In the genomic region with DNA sequence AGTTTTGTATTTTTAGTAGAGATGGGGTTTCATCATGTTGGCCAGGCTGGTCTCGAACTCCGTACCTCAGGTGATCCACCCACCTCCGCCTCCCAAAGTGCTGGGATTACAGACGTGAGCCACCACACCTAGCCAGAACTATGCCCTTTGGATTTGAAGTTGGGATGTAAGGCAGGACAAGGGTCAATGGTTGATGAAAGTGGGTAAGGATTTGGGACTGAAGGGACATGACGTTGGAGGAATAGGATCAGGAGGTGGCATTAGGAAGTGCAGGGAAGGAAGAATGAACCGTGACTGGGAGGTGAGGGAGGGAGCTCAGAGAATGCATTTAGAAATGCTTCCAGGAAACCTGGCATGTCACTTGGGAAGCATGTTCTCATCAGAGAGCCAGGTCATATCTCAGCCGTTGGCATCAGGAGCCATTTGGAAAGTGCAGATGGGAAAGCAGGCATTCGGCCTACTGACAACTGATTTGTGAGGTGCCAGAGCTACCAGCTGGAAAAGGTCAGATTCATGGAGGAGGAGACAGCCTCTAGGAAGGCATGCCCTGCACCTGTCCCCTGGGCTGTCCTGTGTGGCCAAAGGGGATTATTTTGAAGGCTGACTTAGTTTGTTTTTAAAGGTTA, we compare ENCODE assay signal across 1 cellular context.
TF ChIP-seq lines count a peak whose summit lies in the region.

No MANE protein-coding gene starts in this region.

TF ChIP-seq in GM23338, 12 proteins besides CTCF, POLR2A, EP300 and RAD21 (continued from another document):
- no peak for TF ChIP-seq NANOG (IDR thresholded peaks at IDR 0.05; ENCODE audit: borderline replicate concordance)
- TF ChIP-seq ZNF331 (CRISPR knock-in tag; IDR thresholded peaks at IDR 0.05; ENCODE audit: low read depth): no peak
- TF ChIP-seq, protein P1, sequence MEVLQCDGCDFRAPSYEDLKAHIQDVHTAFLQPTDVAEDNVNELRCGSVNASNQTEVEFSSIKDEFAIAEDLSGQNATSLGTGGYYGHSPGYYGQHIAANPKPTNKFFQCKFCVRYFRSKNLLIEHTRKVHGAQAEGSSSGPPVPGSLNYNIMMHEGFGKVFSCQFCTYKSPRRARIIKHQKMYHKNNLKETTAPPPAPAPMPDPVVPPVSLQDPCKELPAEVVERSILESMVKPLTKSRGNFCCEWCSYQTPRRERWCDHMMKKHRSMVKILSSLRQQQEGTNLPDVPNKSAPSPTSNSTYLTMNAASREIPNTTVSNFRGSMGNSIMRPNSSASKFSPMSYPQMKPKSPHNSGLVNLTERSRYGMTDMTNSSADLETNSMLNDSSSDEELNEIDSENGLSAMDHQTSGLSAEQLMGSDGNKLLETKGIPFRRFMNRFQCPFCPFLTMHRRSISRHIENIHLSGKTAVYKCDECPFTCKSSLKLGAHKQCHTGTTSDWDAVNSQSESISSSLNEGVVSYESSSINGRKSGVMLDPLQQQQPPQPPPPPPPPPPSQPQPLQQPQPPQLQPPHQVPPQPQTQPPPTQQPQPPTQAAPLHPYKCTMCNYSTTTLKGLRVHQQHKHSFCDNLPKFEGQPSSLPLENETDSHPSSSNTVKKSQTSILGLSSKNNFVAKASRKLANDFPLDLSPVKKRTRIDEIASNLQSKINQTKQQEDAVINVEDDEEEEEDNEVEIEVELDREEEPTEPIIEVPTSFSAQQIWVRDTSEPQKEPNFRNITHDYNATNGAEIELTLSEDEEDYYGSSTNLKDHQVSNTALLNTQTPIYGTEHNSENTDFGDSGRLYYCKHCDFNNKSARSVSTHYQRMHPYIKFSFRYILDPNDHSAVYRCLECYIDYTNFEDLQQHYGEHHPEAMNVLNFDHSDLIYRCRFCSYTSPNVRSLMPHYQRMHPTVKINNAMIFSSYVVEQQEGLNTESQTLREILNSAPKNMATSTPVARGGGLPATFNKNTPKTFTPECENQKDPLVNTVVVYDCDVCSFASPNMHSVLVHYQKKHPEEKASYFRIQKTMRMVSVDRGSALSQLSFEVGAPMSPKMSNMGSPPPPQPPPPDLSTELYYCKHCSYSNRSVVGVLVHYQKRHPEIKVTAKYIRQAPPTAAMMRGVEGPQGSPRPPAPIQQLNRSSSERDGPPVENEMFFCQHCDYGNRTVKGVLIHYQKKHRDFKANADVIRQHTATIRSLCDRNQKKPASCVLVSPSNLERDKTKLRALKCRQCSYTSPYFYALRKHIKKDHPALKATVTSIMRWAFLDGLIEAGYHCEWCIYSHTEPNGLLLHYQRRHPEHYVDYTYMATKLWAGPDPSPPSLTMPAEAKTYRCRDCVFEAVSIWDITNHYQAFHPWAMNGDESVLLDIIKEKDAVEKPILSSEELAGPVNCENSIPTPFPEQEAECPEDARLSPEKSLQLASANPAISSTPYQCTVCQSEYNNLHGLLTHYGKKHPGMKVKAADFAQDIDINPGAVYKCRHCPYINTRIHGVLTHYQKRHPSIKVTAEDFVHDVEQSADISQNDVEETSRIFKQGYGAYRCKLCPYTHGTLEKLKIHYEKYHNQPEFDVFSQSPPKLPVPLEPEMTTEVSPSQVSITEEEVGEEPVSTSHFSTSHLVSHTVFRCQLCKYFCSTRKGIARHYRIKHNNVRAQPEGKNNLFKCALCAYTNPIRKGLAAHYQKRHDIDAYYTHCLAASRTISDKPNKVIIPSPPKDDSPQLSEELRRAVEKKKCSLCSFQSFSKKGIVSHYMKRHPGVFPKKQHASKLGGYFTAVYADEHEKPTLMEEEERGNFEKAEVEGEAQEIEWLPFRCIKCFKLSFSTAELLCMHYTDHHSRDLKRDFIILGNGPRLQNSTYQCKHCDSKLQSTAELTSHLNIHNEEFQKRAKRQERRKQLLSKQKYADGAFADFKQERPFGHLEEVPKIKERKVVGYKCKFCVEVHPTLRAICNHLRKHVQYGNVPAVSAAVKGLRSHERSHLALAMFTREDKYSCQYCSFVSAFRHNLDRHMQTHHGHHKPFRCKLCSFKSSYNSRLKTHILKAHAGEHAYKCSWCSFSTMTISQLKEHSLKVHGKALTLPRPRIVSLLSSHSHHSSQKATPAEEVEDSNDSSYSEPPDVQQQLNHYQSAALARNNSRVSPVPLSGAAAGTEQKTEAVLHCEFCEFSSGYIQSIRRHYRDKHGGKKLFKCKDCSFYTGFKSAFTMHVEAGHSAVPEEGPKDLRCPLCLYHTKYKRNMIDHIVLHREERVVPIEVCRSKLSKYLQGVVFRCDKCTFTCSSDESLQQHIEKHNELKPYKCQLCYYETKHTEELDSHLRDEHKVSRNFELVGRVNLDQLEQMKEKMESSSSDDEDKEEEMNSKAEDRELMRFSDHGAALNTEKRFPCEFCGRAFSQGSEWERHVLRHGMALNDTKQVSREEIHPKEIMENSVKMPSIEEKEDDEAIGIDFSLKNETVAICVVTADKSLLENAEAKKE (CRISPR knock-in tag; IDR thresholded peaks at IDR 0.05): no peak
- no peak for TF ChIP-seq STAT1 (IDR thresholded peaks at IDR 0.05; ENCODE audit: unreplicated experiment)
- TF ChIP-seq JUNB (IDR thresholded peaks at IDR 0.05; ENCODE audit: unreplicated experiment): no peak
- TF ChIP-seq POLR2AphosphoS5 (IDR thresholded peaks at IDR 0.05; ENCODE audit: low read depth): no peak
- no peak for TF ChIP-seq ZNF114 (CRISPR knock-in tag; IDR thresholded peaks at IDR 0.05)
- no peak for TF ChIP-seq CREB1 (CRISPR knock-in tag; IDR thresholded peaks at IDR 0.05; ENCODE audit: low read depth)
- no peak for TF ChIP-seq REST (IDR thresholded peaks at IDR 0.05; ENCODE audit: unreplicated experiment)
- TF ChIP-seq EZH2phosphoT487 (IDR thresholded peaks at IDR 0.05; ENCODE audit: unreplicated experiment): no peak
- no peak for TF ChIP-seq EZH2 (IDR thresholded peaks at IDR 0.05; ENCODE audit: low read depth, unreplicated experiment)
